ENCODE assay signal across 8 cellular contexts in genomic region chr2:70247364-70248144, GRCh38. TPM values are rescaled to one million over a fixed set of nuclear protein-coding genes. Genes with fewer than 3 reads are reported as not detected.
DNase-seq lines count a peak whose midpoint lies in the region; ATAC-seq and TF ChIP-seq lines count a peak whose summit lies in the region.

No MANE protein-coding gene starts in this region.

- peak overlapping the region; percentile 66 to 96 (median 76) for H3K4me3 ChIP-seq in Peyer's patch
- H3K4me3 ChIP-seq in endocrine pancreas (ENCODE audit: control insufficient read depth, insufficient read depth, low read length), result peak overlapping the region; percentile 100

- H3K27me3 ChIP-seq in Peyer's patch (no peaks in the 10 kb centered on the region), endocrine pancreas (ENCODE audit: control insufficient read depth, insufficient read depth, low read length) (no peaks in the 10 kb centered on the region)

- no peaks in the 10 kb centered on the region for H3K9me3 ChIP-seq in Peyer's patch
- no peaks in the 10 kb centered on the region for H3K9me3 ChIP-seq in endocrine pancreas (ENCODE audit: control insufficient read depth, low read length)

- H3K36me3 ChIP-seq in Peyer's patch (no peaks in the 10 kb centered on the region), endocrine pancreas (ENCODE audit: control insufficient read depth, insufficient read depth, low read length) (no peaks in the 10 kb centered on the region)

- no peak for DNase-seq in activated T-cell treated with anti-CD3 and anti-CD28 coated beads, Interleukin-2, amount 50 U/mL, for 24 hours
- DNase-seq in activated T-cell treated with anti-CD3 and anti-CD28 coated beads for 4 hours, result no peak
- DNase-seq in Peyer's patch, result no peak
- DNase-seq in nephron progenitor cell, result no peak
- DNase-seq in cortex of kidney (lab: John Stamatoyannopoulos, UW), result no peak
- no peak for DNase-seq in UCSD-AML1 (lab: John Stamatoyannopoulos, UW; ENCODE audit: unreplicated experiment)

- peak overlapping the region; percentile 92 to 99 (median 94) for H3K27ac ChIP-seq in Peyer's patch

- H3K4me3 Mint-ChIP-seq in activated T-cell treated with anti-CD3 and anti-CD28 coated beads, Interleukin-2, amount 50 U/mL, for 24 hours, result peak overlapping the region; percentile 96
- peak overlapping the region; percentile 99 for H3K4me3 Mint-ChIP-seq in nephron progenitor cell

- H3K9me3 Mint-ChIP-seq in activated T-cell treated with anti-CD3 and anti-CD28 coated beads, Interleukin-2, amount 50 U/mL, for 24 hours, result no peaks in the 10 kb centered on the region
- peaks cover 14% of the 10 kb centered on the region for H3K9me3 Mint-ChIP-seq in nephron progenitor cell

- H3K4me1 ChIP-seq in Peyer's patch (peaks cover 0 to 20% (median 6%) of the 10 kb centered on the region in 4 donors), endocrine pancreas (ENCODE audit: control insufficient read depth, insufficient read depth, low read length) (no peaks in the 10 kb centered on the region)

- H3K4me1 Mint-ChIP-seq in activated T-cell treated with anti-CD3 and anti-CD28 coated beads, Interleukin-2, amount 50 U/mL, for 24 hours (ENCODE audit: low read depth), result peaks cover 42% of the 10 kb centered on the region
- peaks cover 24% of the 10 kb centered on the region for H3K4me1 Mint-ChIP-seq in nephron progenitor cell

- peak overlapping the region; percentile 99 for H3K9ac ChIP-seq in endocrine pancreas (ENCODE audit: control insufficient read depth, insufficient read depth, low read length)

- TF ChIP-seq POLR2A in Peyer's patch (IDR thresholded peaks at IDR 0.05), result no peak

- peaks cover 52% of the 10 kb centered on the region for H3K36me3 Mint-ChIP-seq in activated T-cell treated with anti-CD3 and anti-CD28 coated beads, Interleukin-2, amount 50 U/mL, for 24 hours (ENCODE audit: low read depth)
- peaks cover 43% of the 10 kb centered on the region for H3K36me3 Mint-ChIP-seq in nephron progenitor cell (ENCODE audit: low read depth)

- no peaks in the 10 kb centered on the region for H3K27me3 Mint-ChIP-seq in activated T-cell treated with anti-CD3 and anti-CD28 coated beads, Interleukin-2, amount 50 U/mL, for 24 hours
- H3K27me3 Mint-ChIP-seq in nephron progenitor cell (ENCODE audit: low read depth, poor library complexity), result peaks cover 7% of the 10 kb centered on the region

- TF ChIP-seq CTCF in Peyer's patch (IDR thresholded peaks at IDR 0.05) (no peak), nephron progenitor cell (IDR thresholded peaks at IDR 0.05) (no peak)

- peak overlapping the region; percentile 99 for H3K27ac Mint-ChIP-seq in activated T-cell treated with anti-CD3 and anti-CD28 coated beads, Interleukin-2, amount 50 U/mL, for 24 hours
- peak overlapping the region; percentile 100 for H3K27ac Mint-ChIP-seq in nephron progenitor cell

- no peak for ATAC-seq in GM21367 (IDR thresholded peaks at IDR 0.05; ENCODE audit: unreplicated experiment)

RNA-seq across cellular contexts. Expression of gene TIA1, which starts 0.9 kb away (rescaled TPM):
- total RNA-seq in Peyer's patch, result 100 to 1,000 TPM; 132 to 229 (median 175) TPM

RNA-seq across cellular contexts. Expression of gene PCYOX1, which starts 10.4 kb away (rescaled TPM):
- 10 to 100 TPM in 3 of 4 donors, 1 to 10 TPM in 1; 5.8 to 41.3 (median 33.3) TPM for total RNA-seq in Peyer's patch

RNA-seq across cellular contexts. Expression of gene SNRPG, which starts 46.0 kb away (rescaled TPM):
- total RNA-seq in Peyer's patch, result 100 to 1,000 TPM in 1 of 4 donors, 10 to 100 TPM in 3; 36.1 to 135 (median 57.8) TPM

RNA-seq across cellular contexts. Expression of gene FAM136A, which starts 54.3 kb away (rescaled TPM):
- total RNA-seq in Peyer's patch, result 10 to 100 TPM; 34.5 to 39.9 (median 38.9) TPM

RNA-seq across cellular contexts. Expression of gene C2orf42, which starts 56.7 kb away (rescaled TPM):
- 10 to 100 TPM; 10.3 to 18.7 (median 14.0) TPM for total RNA-seq in Peyer's patch
